ENCODE assay signal across 19 cellular contexts in the genomic region with DNA sequence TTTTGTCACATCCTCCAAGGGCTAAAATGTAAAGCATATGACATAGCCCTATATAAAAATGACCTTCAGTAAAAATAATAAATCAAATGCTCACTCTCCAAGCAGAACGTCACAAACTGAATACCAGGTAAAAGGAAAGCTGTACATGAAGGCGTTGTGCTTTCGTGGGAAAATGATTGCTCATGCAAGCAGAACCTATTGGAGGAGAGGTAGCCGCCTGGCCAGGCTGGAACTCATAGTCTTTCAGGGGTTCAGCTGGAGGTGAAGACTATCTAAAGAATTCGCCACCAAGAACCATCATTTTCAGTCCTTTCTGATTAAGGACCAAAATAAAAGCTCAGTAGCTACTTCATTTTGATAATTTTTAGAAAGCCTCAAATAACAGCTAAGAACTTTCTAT. TPM values are rescaled to one million over a fixed set of nuclear protein-coding genes. Genes with fewer than 3 reads are reported as not detected.
DNase-seq lines count a peak whose midpoint lies in the region; ATAC-seq and TF ChIP-seq lines count a peak whose summit lies in the region.
"Had no signal": no experiment of that assay in that cellular context is flagged by ENCODE, and none has a peak within 500 bp of the region (broad histone marks: within the 10 kb centered on the region; RNA-seq: fewer than 3 reads in every experiment).

No MANE protein-coding gene starts in this region.

- H3K36me3 ChIP-seq in effector memory CD4-positive, alpha-beta T cell (ENCODE audit: control insufficient read depth, insufficient read depth, low read length): no peaks in the 10 kb centered on the region
- peaks cover 13% of the 10 kb centered on the region for H3K36me3 ChIP-seq in Karpas-422 (ENCODE audit: insufficient read depth, low read length)
- H3K36me3 ChIP-seq: left ventricle myocardium inferior had no signal

- H3K4me1 ChIP-seq in effector memory CD4-positive, alpha-beta T cell (ENCODE audit: control insufficient read depth, insufficient read depth, low read length, poor library complexity, severe bottlenecking): peaks cover 67% of the 10 kb centered on the region
- H3K4me1 ChIP-seq in Karpas-422 (ENCODE audit: low read length): peaks cover 16% of the 10 kb centered on the region

- H3K27me3 Mint-ChIP-seq in activated T-cell treated with anti-CD3 and anti-CD28 coated beads, Interleukin-2, amount 50 U/mL, for 4 hours (ENCODE audit: low read depth): no peaks in the 10 kb centered on the region
- no peaks in the 10 kb centered on the region for H3K27me3 Mint-ChIP-seq in stimulated activated memory B cell treated with anti-CD40 and anti-IgM and Interleukin-4, amounts not matched to agents 10 μg/mL and 1 μg/mL and 100 μg/mL, for 72 hours

- H3K9me2 ChIP-seq in Karpas-422 (replicated peaks; ENCODE audit: insufficient read depth, low read length): no peaks in the 10 kb centered on the region

- no peaks in the 10 kb centered on the region for H3K27me3 ChIP-seq in effector memory CD4-positive, alpha-beta T cell (replicated peaks; ENCODE audit: control insufficient read depth, insufficient read depth, low read length, poor library complexity, severe bottlenecking)
- H3K27me3 ChIP-seq in Karpas-422 (ENCODE audit: low read length): no peaks in the 10 kb centered on the region
- H3K27me3 ChIP-seq: dorsolateral prefrontal cortex had no signal

- H3K36me3 Mint-ChIP-seq in activated T-cell treated with anti-CD3 and anti-CD28 coated beads, Interleukin-2, amount 50 U/mL, for 4 hours (ENCODE audit: insufficient read depth): peaks cover 13% of the 10 kb centered on the region
- peaks cover 19% of the 10 kb centered on the region for H3K36me3 Mint-ChIP-seq in stimulated activated memory B cell treated with anti-CD40 and anti-IgM and Interleukin-4, amounts not matched to agents 10 μg/mL and 1 μg/mL and 100 μg/mL, for 72 hours

- no peak overlapping the region for H3K4me3 ChIP-seq in effector memory CD4-positive, alpha-beta T cell (ENCODE audit: insufficient read depth, low read depth, low read length, poor library complexity, severe bottlenecking)
- no peak overlapping the region for H3K4me3 ChIP-seq in Karpas-422 (ENCODE audit: low read length)
- H3K4me3 ChIP-seq: dorsolateral prefrontal cortex, left ventricle myocardium inferior, mucosa of descending colon had no signal

- no peak overlapping the region for H3K4me2 ChIP-seq in Karpas-422 (ENCODE audit: low read depth, low read length, poor library complexity, severe bottlenecking)

- no peak overlapping the region for H3K9ac ChIP-seq in Karpas-422 (ENCODE audit: low read length)

- peak overlapping the region; percentile 56 for H3K4me3 Mint-ChIP-seq in activated T-cell treated with anti-CD3 and anti-CD28 coated beads, Interleukin-2, amount 50 U/mL, for 4 hours
- H3K4me3 Mint-ChIP-seq in stimulated activated memory B cell treated with anti-CD40 and anti-IgM and Interleukin-4, amounts not matched to agents 10 μg/mL and 1 μg/mL and 100 μg/mL, for 72 hours: no peak overlapping the region
- H3K4me3 Mint-ChIP-seq: CD14-positive monocyte had no signal

- H3K9me3 ChIP-seq in effector memory CD4-positive, alpha-beta T cell (ENCODE audit: control insufficient read depth, low read length): no peaks in the 10 kb centered on the region
- H3K9me3 ChIP-seq in Karpas-422 (ENCODE audit: low read length): no peaks in the 10 kb centered on the region
- H3K9me3 ChIP-seq: left ventricle myocardium inferior, mucosa of descending colon had no signal

- peak overlapping the region; percentile 74 for H3K27ac Mint-ChIP-seq in stimulated activated memory B cell treated with anti-CD40 and anti-IgM and Interleukin-4, amounts not matched to agents 10 μg/mL and 1 μg/mL and 100 μg/mL, for 72 hours

- no peak for TF ChIP-seq CTCF in GM13977 (IDR thresholded peaks at IDR 0.05; ENCODE audit: extremely low read depth, insufficient read depth, missing control alignments)

- no peaks in the 10 kb centered on the region for H4K20me1 ChIP-seq in Karpas-422 (ENCODE audit: insufficient read depth, low read depth, low read length)

- H3K27ac ChIP-seq in effector memory CD4-positive, alpha-beta T cell (ENCODE audit: insufficient read depth, low read length, poor library complexity, severe bottlenecking): peak overlapping the region; percentile 54
- no peak overlapping the region for H3K27ac ChIP-seq in Karpas-422 (ENCODE audit: low read length)
- H3K27ac ChIP-seq: dorsolateral prefrontal cortex, left ventricle myocardium inferior, RWPE1 had no signal

- ATAC-seq in activated T-cell treated with anti-CD3 and anti-CD28 coated beads, Interleukin-2, amount 50 U/mL, for 4 hours: peak; percentile 23 to 28
- no peak for ATAC-seq in stimulated activated memory B cell treated with anti-CD40 and anti-IgM and Interleukin-4, amounts not matched to agents 10 μg/mL and 1 μg/mL and 100 μg/mL, for 72 hours
- ATAC-seq: esophagus mucosa, sciatic nerve had no signal

- in situ Hi-C loops in GM13977 (cut with MboI; ENCODE audit: low pct_unique_long_range_greater_than_20kb, low sequenced_read_pairs, unreplicated experiment): no loop called here

- peaks cover 98% of the 10 kb centered on the region for H3K4me1 Mint-ChIP-seq in activated T-cell treated with anti-CD3 and anti-CD28 coated beads, Interleukin-2, amount 50 U/mL, for 4 hours (ENCODE audit: low read depth)
- H3K4me1 Mint-ChIP-seq in stimulated activated memory B cell treated with anti-CD40 and anti-IgM and Interleukin-4, amounts not matched to agents 10 μg/mL and 1 μg/mL and 100 μg/mL, for 72 hours: peaks cover 94% of the 10 kb centered on the region

- peak; percentile 22 for DNase-seq in activated T-cell treated with anti-CD3 and anti-CD28 coated beads, Interleukin-2, amount 50 U/mL, for 4 hours
- DNase-seq in activated T-cell treated with anti-CD3 and anti-CD28 coated beads for 4 hours (no peak), D341Med (ENCODE audit: low spot score) (no peak), Karpas-422 (no peak), GM13977 (ENCODE audit: low spot score) (no peak)
- DNase-seq in activated CD4-positive, alpha-beta T cell treated with anti-CD3 and anti-CD28 coated beads, Interleukin-2, amount 50 U/mL, for 4 hours: peak; percentile 21 to 36
- DNase-seq in effector memory CD4-positive, alpha-beta T cell: no peak
- DNase-seq: ACHN, dorsolateral prefrontal cortex, KG1, left ventricle myocardium inferior, mucosa of descending colon, NCI-H2081, NCI-H510A had no signal

- peaks cover 98% of the 10 kb centered on the region for H3K79me2 ChIP-seq in Karpas-422 (ENCODE audit: low read length)

- no peaks in the 10 kb centered on the region for H3K9me3 Mint-ChIP-seq in activated T-cell treated with anti-CD3 and anti-CD28 coated beads, Interleukin-2, amount 50 U/mL, for 4 hours
- H3K9me3 Mint-ChIP-seq in stimulated activated memory B cell treated with anti-CD40 and anti-IgM and Interleukin-4, amounts not matched to agents 10 μg/mL and 1 μg/mL and 100 μg/mL, for 72 hours: no peaks in the 10 kb centered on the region
- H3K9me3 Mint-ChIP-seq: CD14-positive monocyte had no signal

- no peak overlapping the region for H2AFZ ChIP-seq in Karpas-422 (ENCODE audit: low read length)

RNA-seq across cellular contexts. Expression of a gene that starts 44.6 kb away (rescaled TPM):
- total RNA-seq in activated T-cell treated with anti-CD3 and anti-CD28 coated beads, Interleukin-2, amount 50 U/mL, for 4 hours: 10 to 100 TPM; 75.0 to 91.5 (median 78.3) TPM
- total RNA-seq in Karpas-422 (2014; rRNA removed; shearing (Covaris generic); ENCODE audit: low replicate concordance): 120 and 153 TPM in 2 replicates

Comparison
In these comparisons a context has a peak if more than half of its experiments do, and no peak if none do; other contexts are left out.
1. DNase-seq: peak in activated T-cell treated with anti-CD3 and anti-CD28 coated beads, Interleukin-2, amount 50 U/mL, for 4 hours (single experiment) and activated CD4-positive, alpha-beta T cell treated with anti-CD3 and anti-CD28 coated beads, Interleukin-2, amount 50 U/mL, for 4 hours (2 of 2); none in activated T-cell treated with anti-CD3 and anti-CD28 coated beads for 4 hours (single experiment), effector memory CD4-positive, alpha-beta T cell (0 of 3), D341Med (single experiment), Karpas-422 (single experiment) and GM13977 (single experiment).